Comparison of ENCODE assay signal across 35 cellular contexts in genomic region chr14:103621860-103622259, GRCh38.
"Had no signal": no experiment of that assay in that cellular context is flagged by ENCODE, and none has a peak within 500 bp of the region (broad histone marks: within the 10 kb centered on the region; RNA-seq: fewer than 3 reads in every experiment).

No MANE protein-coding gene starts in this region.

- DNase-seq: activated B cell treated with CpG ODN at 0.5 μM for 24 hours; activated CD4-positive, alpha-beta memory T cell treated with anti-CD3 and anti-CD28 coated beads for 36 hours; activated CD4-positive, alpha-beta T cell treated with anti-CD3 and anti-CD28 coated beads for 4 hours; activated CD4-positive, alpha-beta T cell treated with anti-CD3 and anti-CD28 coated beads, Interleukin-2, amount 50 U/mL, for 1 hour; activated CD4-positive, CD25-positive, alpha-beta regulatory T cell treated with anti-CD3 and anti-CD28 coated beads, Interleukin-2, amount 50 U/mL, for 72 hours; activated CD8-positive, alpha-beta memory T cell treated with anti-CD3 and anti-CD28 coated beads, Interleukin-2, amount 50 U/mL, for 4 hours; activated effector memory CD4-positive, alpha-beta T cell treated with Interleukin-2 at 50 U/mL for 16 hours; activated naive CD4-positive, alpha-beta T cell treated with anti-CD3 and anti-CD28 coated beads, Interleukin-2, amount 10 ng/mL, durations not matched to agents 7 days and 5 days; activated naive CD8-positive, alpha-beta T cell treated with anti-CD3 and anti-CD28 coated beads, Interleukin-2, amount 50 U/mL, for 24 hours; activated T-cell treated with anti-CD3 and anti-CD28 coated beads for 4 hours; activated T-cell treated with anti-CD3 and anti-CD28 coated beads, Interleukin-2, amount 50 U/mL, for 4 hours; anterior cingulate cortex; caudate nucleus; cerebellar nuclear complex; Kasumi-1; MG63; MV-4-11; NCI-H1092; NCI-H1436 treated with DMSO at 0.1 percent for 48 hours; NCI-H1694 treated with DMSO at 0.1 percent for 48 hours; NCI-H2029; NCI-H2171; NCI-H510A; NCI-H526; NCI-H748 treated with DMSO at 0.1 percent for 48 hours; OCI-M1; Right ventricle myocardium superior; SW 1271; T-helper 1 cell; T-helper 2 cell; T-helper 9 cell had no signal

- H3K9me3 Mint-ChIP-seq: activated B cell treated with CpG ODN at 0.5 μM for 24 hours; activated CD4-positive, alpha-beta memory T cell treated with anti-CD3 and anti-CD28 coated beads for 36 hours; activated naive CD4-positive, alpha-beta T cell treated with anti-CD3 and anti-CD28 coated beads, Interleukin-2, amount 10 ng/mL, durations not matched to agents 7 days and 5 days; activated naive CD8-positive, alpha-beta T cell treated with anti-CD3 and anti-CD28 coated beads, Interleukin-2, amount 50 U/mL, for 24 hours; activated T-cell treated with anti-CD3 and anti-CD28 coated beads, Interleukin-2, amount 50 U/mL, for 4 hours; activated T-helper 1 cell treated with anti-CD3 and anti-CD28 coated beads, Interleukin-12 subunit alpha, Interleukin-12 subunit beta, Interleukin-2, Interleukin-4 antibody, amounts not matched to agents 30 ng/mL and 10 ng/mL and 1 ng/mL, durations not matched to agents 14 hours and 24 hours and 36 hours; brain had no signal

- H3K27ac Mint-ChIP-seq: activated B cell treated with CpG ODN at 0.5 μM for 24 hours; activated CD4-positive, alpha-beta memory T cell treated with anti-CD3 and anti-CD28 coated beads for 36 hours; activated naive CD4-positive, alpha-beta T cell treated with anti-CD3 and anti-CD28 coated beads, Interleukin-2, amount 10 ng/mL, durations not matched to agents 7 days and 5 days; activated naive CD8-positive, alpha-beta T cell; activated naive CD8-positive, alpha-beta T cell treated with anti-CD3 and anti-CD28 coated beads, Interleukin-2, amount 50 U/mL, for 24 hours; activated T-helper 1 cell treated with anti-CD3 and anti-CD28 coated beads, Interleukin-12 subunit alpha, Interleukin-12 subunit beta, Interleukin-2, Interleukin-4 antibody, amounts not matched to agents 30 ng/mL and 10 ng/mL and 1 ng/mL, durations not matched to agents 14 hours and 24 hours and 36 hours had no signal

- H3K36me3 ChIP-seq: MG63 had no signal

- H3K4me3 ChIP-seq: MG63 had no signal

- H3K9me3 ChIP-seq: MG63 had no signal

- H3K27me3 Mint-ChIP-seq: activated B cell treated with CpG ODN at 0.5 μM for 24 hours; activated CD4-positive, alpha-beta memory T cell treated with anti-CD3 and anti-CD28 coated beads for 36 hours; activated naive CD8-positive, alpha-beta T cell treated with anti-CD3 and anti-CD28 coated beads, Interleukin-2, amount 50 U/mL, for 24 hours; brain had no signal

- ATAC-seq: activated naive CD8-positive, alpha-beta T cell treated with anti-CD3 and anti-CD28 coated beads, Interleukin-2, amount 50 U/mL, for 24 hours; activated T-cell treated with anti-CD3 and anti-CD28 coated beads, Interleukin-2, amount 50 U/mL, for 4 hours had no signal

- H3K27ac ChIP-seq: VCaP had no signal

- H3K4me3 Mint-ChIP-seq: activated B cell treated with CpG ODN at 0.5 μM for 24 hours; activated CD4-positive, alpha-beta memory T cell treated with anti-CD3 and anti-CD28 coated beads for 36 hours; activated naive CD4-positive, alpha-beta T cell treated with anti-CD3 and anti-CD28 coated beads, Interleukin-2, amount 10 ng/mL, durations not matched to agents 7 days and 5 days; activated naive CD8-positive, alpha-beta T cell; activated naive CD8-positive, alpha-beta T cell treated with anti-CD3 and anti-CD28 coated beads, Interleukin-2, amount 50 U/mL, for 24 hours; activated T-cell treated with anti-CD3 and anti-CD28 coated beads, Interleukin-2, amount 50 U/mL, for 4 hours had no signal

- H3K27me3 ChIP-seq: MG63 had no signal

- H3K36me3 Mint-ChIP-seq: activated CD4-positive, alpha-beta memory T cell treated with anti-CD3 and anti-CD28 coated beads for 36 hours; activated naive CD4-positive, alpha-beta T cell treated with anti-CD3 and anti-CD28 coated beads, Interleukin-2, amount 10 ng/mL, durations not matched to agents 7 days and 5 days; activated naive CD8-positive, alpha-beta T cell; brain had no signal
